ENCODE assay signal across 2 cellular contexts in genomic region chr17:62188713-62189112, GRCh38.
TF ChIP-seq lines count a peak whose summit lies in the region.

No MANE protein-coding gene starts in this region.

TF ChIP-seq in A549, 52 proteins besides CTCF, POLR2A, EP300 and RAD21 (continued from another document):
- TF ChIP-seq BCL3 (IDR thresholded peaks at IDR 0.05), result peak; percentile 54; the same call in 1 of the 3 replicates
- no peak for TF ChIP-seq TFCP2L1 (CRISPR knock-in tag; IDR thresholded peaks at IDR 0.05)
- TF ChIP-seq RNF2 (IDR thresholded peaks at IDR 0.05; ENCODE audit: borderline replicate concordance, low read depth), result no peak
- no peak for TF ChIP-seq ZSCAN20 (CRISPR knock-in tag; IDR thresholded peaks at IDR 0.05)
- TF ChIP-seq HDAC2 (IDR thresholded peaks at IDR 0.05), result no peak
- TF ChIP-seq PHF8 (IDR thresholded peaks at IDR 0.05; ENCODE audit: borderline replicate concordance, low read depth), result no peak
- no peak for TF ChIP-seq MAFK (IDR thresholded peaks at IDR 0.05; ENCODE audit: partially characterized antibody)
- no peak for TF ChIP-seq MAX (IDR thresholded peaks at IDR 0.05)
- TF ChIP-seq E2F6 (IDR thresholded peaks at IDR 0.05; ENCODE audit: borderline replicate concordance, low read depth), result no peak
- TF ChIP-seq CHD4 (IDR thresholded peaks at IDR 0.05; ENCODE audit: borderline replicate concordance), result no peak
- no peak for TF ChIP-seq SREBF2 (IDR thresholded peaks at IDR 0.05)
- TF ChIP-seq POLR2AphosphoS2 (conservative IDR thresholded peaks at IDR 0.05; ENCODE audit: low read length), result no peak
- no peak; the same call in 1 of the 2 replicates for TF ChIP-seq FOSL2 (IDR thresholded peaks at IDR 0.05)
- peak; percentile 18 for TF ChIP-seq FOSL2 (CRISPR knock-in tag; IDR thresholded peaks at IDR 0.05)
- TF ChIP-seq MAZ (IDR thresholded peaks at IDR 0.05; ENCODE audit: borderline replicate concordance, low read depth, low read length), result no peak
- no peak for TF ChIP-seq CHD2 (IDR thresholded peaks at IDR 0.05; ENCODE audit: low read length, partially characterized antibody)
- TF ChIP-seq HES2 (IDR thresholded peaks at IDR 0.05), result no peak
- TF ChIP-seq USF2 (IDR thresholded peaks at IDR 0.05), result 0 out of 2 replicates have a peak, but pooled peaks have one; percentile 25
- no peak for TF ChIP-seq NFE2L2 (conservative IDR thresholded peaks at IDR 0.05; ENCODE audit: low read length)
- no peak for TF ChIP-seq HOXB5 (CRISPR knock-in tag; IDR thresholded peaks at IDR 0.05)
- TF ChIP-seq GATA3 (IDR thresholded peaks at IDR 0.05; ENCODE audit: borderline replicate concordance), result 0 out of 2 replicates have a peak, but pooled peaks have one; percentile 35
- TF ChIP-seq RFX5 (IDR thresholded peaks at IDR 0.05), result no peak
- no peak for TF ChIP-seq JUNB (IDR thresholded peaks at IDR 0.05)
- no peak for TF ChIP-seq CBX8 (IDR thresholded peaks at IDR 0.05)
- TF ChIP-seq CEBPB (IDR thresholded peaks at IDR 0.05), result peak; percentile 52 to 78; a peak in 3 of 4 replicates
- peak in 1 of 2 experiments; percentile 45; a peak in 1 of 5 replicates for TF ChIP-seq JUN (IDR thresholded peaks at IDR 0.05)

TF ChIP-seq in IMR-90, 13 proteins besides CTCF, POLR2A, EP300 and RAD21 (continued from another document):
- TF ChIP-seq CEBPB (IDR thresholded peaks at IDR 0.05; ENCODE audit: low read depth, low read length) (no peak), CHD1 (IDR thresholded peaks at IDR 0.05; ENCODE audit: low read depth, low read length) (no peak), SMC3 (IDR thresholded peaks at IDR 0.05; ENCODE audit: low read depth, low read length) (no peak), FOS (IDR thresholded peaks at IDR 0.05; ENCODE audit: low read depth, low read length) (no peak)
